Comparison of ENCODE assay signal across 10 cellular contexts in the genomic region with DNA sequence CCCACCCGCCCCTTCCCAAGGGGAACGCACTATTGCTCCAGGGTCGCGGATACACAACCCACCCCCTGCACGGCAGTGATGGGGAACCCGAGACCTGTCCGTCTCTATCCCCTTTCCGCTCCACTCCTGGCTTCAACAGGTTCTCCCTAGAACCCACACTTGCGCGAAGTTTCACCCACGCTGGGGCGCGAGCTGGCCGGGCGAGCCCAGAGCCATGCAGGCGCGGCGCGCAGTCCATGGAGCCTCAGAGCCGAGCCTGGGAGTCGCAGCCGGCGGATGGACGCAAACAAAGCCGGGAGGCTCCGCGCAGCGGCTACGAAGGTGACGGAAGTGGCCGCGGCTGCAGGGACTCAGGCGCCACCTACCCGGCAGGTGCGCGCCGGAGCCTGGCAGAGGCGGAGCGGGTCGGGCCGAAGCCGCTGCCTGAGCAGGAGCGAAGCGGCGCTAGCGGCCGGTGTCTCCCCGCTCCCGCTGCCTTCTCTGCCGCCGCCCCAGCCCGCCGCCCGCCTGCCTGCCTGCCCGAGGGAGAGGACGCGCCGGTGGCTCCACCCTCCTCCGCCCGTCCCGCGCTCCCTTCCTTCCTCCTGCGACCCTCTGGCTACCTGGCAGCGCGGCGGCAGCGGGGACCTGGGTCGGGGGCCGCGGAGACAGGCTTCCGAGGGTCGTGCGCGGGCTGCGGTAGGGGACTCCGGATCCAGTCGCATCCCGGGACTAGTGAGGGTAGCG. TPM values are rescaled to one million over a fixed set of nuclear protein-coding genes. Genes with fewer than 3 reads are reported as not detected.
DNase-seq lines count a peak whose midpoint lies in the region; ATAC-seq, FAIRE-seq and TF ChIP-seq lines count a peak whose summit lies in the region.
"Had no signal": no experiment of that assay in that cellular context is flagged by ENCODE, and none has a peak within 500 bp of the region (broad histone marks: within the 10 kb centered on the region; RNA-seq: fewer than 3 reads in every experiment).

No MANE protein-coding gene starts in this region.

- 3% methylated on average over 17 of the region's 79 CpGs for WGBS in right lobe of liver (ENCODE audit: insufficient coverage, low coverage, low lambda C conversion rate, missing lambda C conversion rate)

- no peak overlapping the region for H3K27ac ChIP-seq in BLaER1
- no peak overlapping the region for H3K27ac ChIP-seq in right lobe of liver
- H3K27ac ChIP-seq: skin epidermis had no signal

- H3K4me3 ChIP-seq in BLaER1 (peak overlapping the region; percentile 59), LNCaP clone FGC (ENCODE audit: low read depth, low read length) (peak overlapping the region; percentile 44), right lobe of liver (peak overlapping the region in 1 of 3 donors; percentile 31)

- peaks cover 7% of the 10 kb centered on the region for H3K4me1 Mint-ChIP-seq in activated naive CD8-positive, alpha-beta T cell treated with anti-CD3 and anti-CD28 coated beads, Interleukin-2, amount 10 ng/mL, durations not matched to agents 7 days and 5 days

- H4K20me1 ChIP-seq in BLaER1 = peaks cover 20% of the 10 kb centered on the region; the same call in 1 of the 2 replicates

- no peak for FAIRE-seq in H54 (lab: Jason Lieb, UNC)
- FAIRE-seq: GM18507 had no signal

- POLR2A ChIA-PET in activated naive CD8-positive, alpha-beta T cell treated with anti-CD3 and anti-CD28 coated beads, Interleukin-2, amount 10 ng/mL, durations not matched to agents 7 days and 5 days (lab: Charles Lee) = no interaction called here

- intact Hi-C loops in right lobe of liver (cut with DNase I) = no loop called here

- 0 out of 2 replicates have a peak, but pooled peaks cover 3% of the 10 kb centered on the region for H3K4me1 ChIP-seq in BLaER1
- H3K4me1 ChIP-seq in right lobe of liver = peaks cover 0 to 10% (median 4%) of the 10 kb centered on the region in 4 donors

- peak overlapping the region; percentile 57 for H3K4me3 Mint-ChIP-seq in activated naive CD8-positive, alpha-beta T cell treated with anti-CD3 and anti-CD28 coated beads, Interleukin-2, amount 10 ng/mL, durations not matched to agents 7 days and 5 days

- H3K4me2 ChIP-seq in BLaER1 = peak overlapping the region; percentile 64

- peak; percentile 86 for ATAC-seq in activated naive CD8-positive, alpha-beta T cell treated with anti-CD3 and anti-CD28 coated beads, Interleukin-2, amount 10 ng/mL, durations not matched to agents 7 days and 5 days (ENCODE audit: low read depth)
- peak; percentile 74 to 92 (median 82) for ATAC-seq in right lobe of liver
- ATAC-seq in GM19455 (IDR thresholded peaks at IDR 0.05; ENCODE audit: unreplicated experiment) = no peak
- no peak for ATAC-seq in HG03521 (IDR thresholded peaks at IDR 0.05; ENCODE audit: unreplicated experiment)

- peaks cover 44% of the 10 kb centered on the region for H3K9me3 ChIP-seq in BLaER1
- H3K9me3 ChIP-seq in right lobe of liver = no peaks in the 10 kb centered on the region

- TF ChIP-seq CTCF in LNCaP clone FGC (IDR thresholded peaks at IDR 0.05; ENCODE audit: control insufficient read depth, extremely low read depth, insufficient read depth) = peak; percentile 52
- peak in 1 of 4 donors; percentile 14 for TF ChIP-seq CTCF in right lobe of liver (IDR thresholded peaks at IDR 0.05)

- no peaks in the 10 kb centered on the region for H3K36me3 ChIP-seq in BLaER1
- H3K36me3 ChIP-seq in right lobe of liver = no peaks in the 10 kb centered on the region

- H3K27me3 Mint-ChIP-seq in activated naive CD8-positive, alpha-beta T cell treated with anti-CD3 and anti-CD28 coated beads, Interleukin-2, amount 10 ng/mL, durations not matched to agents 7 days and 5 days = peaks cover 65% of the 10 kb centered on the region

- H3K36me3 Mint-ChIP-seq in activated naive CD8-positive, alpha-beta T cell treated with anti-CD3 and anti-CD28 coated beads, Interleukin-2, amount 10 ng/mL, durations not matched to agents 7 days and 5 days = peaks cover 3% of the 10 kb centered on the region

- H3K27ac Mint-ChIP-seq in activated naive CD8-positive, alpha-beta T cell treated with anti-CD3 and anti-CD28 coated beads, Interleukin-2, amount 10 ng/mL, durations not matched to agents 7 days and 5 days = no peak overlapping the region

- peaks cover 64% of the 10 kb centered on the region for H3K27me3 ChIP-seq in BLaER1
- peaks cover 21 to 27% of the 10 kb centered on the region in 2 donors for H3K27me3 ChIP-seq in right lobe of liver

- no peak for TF ChIP-seq POLR2A in right lobe of liver (IDR thresholded peaks at IDR 0.05)
- TF ChIP-seq POLR2A in H54 (IDR thresholded peaks at IDR 0.05; ENCODE audit: low read depth, low read length) = no peak

- no peaks in the 10 kb centered on the region for H3K9me3 Mint-ChIP-seq in activated naive CD8-positive, alpha-beta T cell treated with anti-CD3 and anti-CD28 coated beads, Interleukin-2, amount 10 ng/mL, durations not matched to agents 7 days and 5 days

- no peak overlapping the region for H3K9ac ChIP-seq in BLaER1

- DNase-seq in LNCaP clone FGC (ENCODE audit: low read depth) (no peak), right lobe of liver (peak in 2 of 3 donors; percentile 49 to 53), putamen (ENCODE audit: low spot score) (no peak), H54 (ENCODE audit: insufficient read length, low spot score) (no peak)
- peak; percentile 75 for DNase-seq in activated naive CD8-positive, alpha-beta T cell treated with anti-CD3 and anti-CD28 coated beads, Interleukin-2, amount 10 ng/mL, durations not matched to agents 7 days and 5 days

RNA-seq across cellular contexts. Expression of a gene that starts 14.0 kb away (rescaled TPM):
- total RNA-seq in activated naive CD8-positive, alpha-beta T cell treated with anti-CD3 and anti-CD28 coated beads, Interleukin-2, amount 10 ng/mL, durations not matched to agents 7 days and 5 days = not detected
- not detected for total RNA-seq in right lobe of liver

RNA-seq across cellular contexts. Expression of a gene that starts 35.3 kb away (rescaled TPM):
- total RNA-seq in activated naive CD8-positive, alpha-beta T cell treated with anti-CD3 and anti-CD28 coated beads, Interleukin-2, amount 10 ng/mL, durations not matched to agents 7 days and 5 days = not detected
- under 1 TPM in 2 of 6 experiments, not detected in 4; 0.19 to 0.25 TPM for total RNA-seq in right lobe of liver

RNA-seq across cellular contexts. Expression of a gene that starts 42.1 kb away (rescaled TPM):
- total RNA-seq in activated naive CD8-positive, alpha-beta T cell treated with anti-CD3 and anti-CD28 coated beads, Interleukin-2, amount 10 ng/mL, durations not matched to agents 7 days and 5 days = not detected
- total RNA-seq in right lobe of liver = not detected

Comparison
In these comparisons a context has a peak if more than half of its experiments do, and no peak if none do; other contexts are left out.
1. DNase-seq: peak in activated naive CD8-positive, alpha-beta T cell treated with anti-CD3 and anti-CD28 coated beads, Interleukin-2, amount 10 ng/mL, durations not matched to agents 7 days and 5 days (single experiment) and right lobe of liver (2 of 3); none in LNCaP clone FGC (single experiment), putamen (single experiment) and H54 (single experiment).
2. ATAC-seq: peak in activated naive CD8-positive, alpha-beta T cell treated with anti-CD3 and anti-CD28 coated beads, Interleukin-2, amount 10 ng/mL, durations not matched to agents 7 days and 5 days (single experiment) and right lobe of liver (4 of 4); none in GM19455 (single experiment) and HG03521 (single experiment).